In the genomic region with DNA sequence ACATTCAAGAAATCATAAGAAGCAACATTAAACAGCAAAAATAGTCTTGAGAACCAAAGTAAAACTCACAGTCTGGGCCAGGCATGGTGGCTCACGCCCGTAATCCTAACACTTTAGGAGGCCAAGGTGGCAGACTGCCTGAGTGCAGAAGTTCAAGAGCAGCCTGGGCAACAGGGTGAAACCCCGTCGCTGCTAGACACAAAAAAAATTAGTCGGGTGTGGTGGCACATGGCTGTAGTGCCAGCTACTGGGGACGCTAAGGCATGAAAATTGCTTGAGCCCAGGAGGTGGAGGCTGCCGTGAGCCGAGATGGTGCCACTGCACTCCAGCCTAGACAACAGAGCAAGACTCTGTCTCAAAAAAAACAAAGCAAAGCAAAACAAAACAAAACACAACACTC, we compare ENCODE assay signal across 13 cellular contexts.
"Had no signal": no experiment of that assay in that cellular context is flagged by ENCODE, and none has a peak within 500 bp of the region (broad histone marks: within the 10 kb centered on the region; RNA-seq: fewer than 3 reads in every experiment).

No MANE protein-coding gene starts in this region.

- H3K27ac ChIP-seq: brain microvascular endothelial cell, epithelial cell of prostate, prostate gland, right lobe of liver, suprapubic skin had no signal

- H3K36me3 ChIP-seq: brain microvascular endothelial cell, prostate gland, right lobe of liver, suprapubic skin had no signal

- ATAC-seq: right lobe of liver had no signal

- H3K9me3 ChIP-seq: prostate gland, right lobe of liver, suprapubic skin had no signal

- H3K4me1 ChIP-seq: prostate gland, right lobe of liver, suprapubic skin had no signal

- H3K27me3 ChIP-seq: brain microvascular endothelial cell, right lobe of liver, suprapubic skin had no signal

- H3K4me3 ChIP-seq: prostate gland, right lobe of liver, suprapubic skin had no signal

- DNase-seq: activated CD4-positive, alpha-beta T cell treated with anti-CD3 and anti-CD28 coated beads, Interleukin-2, amount 50 U/mL, for 48 hours; activated CD4-positive, CD25-positive, alpha-beta regulatory T cell treated with anti-CD3 and anti-CD28 coated beads, Interleukin-2, amount 50 U/mL, for 72 hours; activated effector memory CD4-positive, alpha-beta T cell treated with anti-CD3 and anti-CD28 coated beads, Interleukin-2, amount 50 U/mL, for 16 hours; activated T-cell treated with anti-CD3 and anti-CD28 coated beads, Interleukin-2, amount 50 U/mL, for 48 hours; brain microvascular endothelial cell; cerebellar nuclear complex; effector memory CD4-positive, alpha-beta T cell; foreskin melanocyte; nephron progenitor cell; right lobe of liver had no signal
